Comparison of ENCODE assay signal across 23 cellular contexts in the genomic region with DNA sequence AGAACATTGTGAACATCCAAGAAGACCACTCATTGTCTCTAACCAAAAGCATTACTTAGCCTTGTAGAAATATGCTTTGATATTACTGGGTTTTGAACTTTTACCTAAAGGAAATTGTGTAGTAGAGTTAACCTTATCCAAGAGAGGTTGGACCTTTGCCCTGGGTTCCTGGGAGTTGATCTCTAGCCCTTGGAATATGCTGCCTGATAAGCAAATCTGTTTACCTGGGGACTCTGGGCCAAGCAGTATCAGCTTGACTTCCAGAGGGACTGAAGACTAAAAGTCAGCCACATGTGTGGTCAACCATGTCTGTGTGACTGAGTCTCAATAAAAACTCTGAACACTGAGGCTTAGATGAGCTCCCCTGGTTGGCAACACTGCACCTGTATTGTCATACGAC.
"Had no signal": no experiment of that assay in that cellular context is flagged by ENCODE, and none has a peak within 500 bp of the region (broad histone marks: within the 10 kb centered on the region; RNA-seq: fewer than 3 reads in every experiment).

No MANE protein-coding gene starts in this region.

- ATAC-seq: foreskin keratinocyte; gastroesophageal sphincter; heart left ventricle; lower lobe of right lung; naive thymus-derived CD4-positive, alpha-beta T cell had no signal

- FAIRE-seq: colon, endothelial cell of umbilical vein, frontal cortex, kidney had no signal

- H3K27me3 ChIP-seq: dorsolateral prefrontal cortex, esophagus muscularis mucosa, foreskin keratinocyte, gastroesophageal sphincter, heart left ventricle, hepatocyte had no signal

- H3K27ac ChIP-seq: coronary artery, dorsolateral prefrontal cortex, esophagus muscularis mucosa, foreskin keratinocyte, gastroesophageal sphincter, heart left ventricle, hepatocyte, left ventricle myocardium inferior, lower lobe of right lung had no signal

- H3K4me2 ChIP-seq: hepatocyte had no signal

- H3K4me1 ChIP-seq: foreskin keratinocyte, heart left ventricle, left ventricle myocardium inferior, lower lobe of right lung had no signal

- DNase-seq: dermis blood vessel endothelial cell; dorsolateral prefrontal cortex; effector CD4-positive, alpha-beta T cell; effector memory CD4-positive, alpha-beta T cell; foreskin keratinocyte; heart left ventricle; hypothalamus; immature natural killer cell; islet precursor cell; kidney; kidney glomerular epithelial cell; left ventricle myocardium inferior; lower lobe of right lung; mesenchymal stem cell; midbrain; naive thymus-derived CD4-positive, alpha-beta T cell had no signal

- H2AFZ ChIP-seq: hepatocyte had no signal

- H3K79me2 ChIP-seq: hepatocyte had no signal

- H3K4me3 ChIP-seq: coronary artery, dorsolateral prefrontal cortex, esophagus muscularis mucosa, gastroesophageal sphincter, heart left ventricle, hepatocyte, left ventricle myocardium inferior, lower lobe of right lung had no signal

- H3K9me3 ChIP-seq: esophagus muscularis mucosa had no signal
